In the genomic region with DNA sequence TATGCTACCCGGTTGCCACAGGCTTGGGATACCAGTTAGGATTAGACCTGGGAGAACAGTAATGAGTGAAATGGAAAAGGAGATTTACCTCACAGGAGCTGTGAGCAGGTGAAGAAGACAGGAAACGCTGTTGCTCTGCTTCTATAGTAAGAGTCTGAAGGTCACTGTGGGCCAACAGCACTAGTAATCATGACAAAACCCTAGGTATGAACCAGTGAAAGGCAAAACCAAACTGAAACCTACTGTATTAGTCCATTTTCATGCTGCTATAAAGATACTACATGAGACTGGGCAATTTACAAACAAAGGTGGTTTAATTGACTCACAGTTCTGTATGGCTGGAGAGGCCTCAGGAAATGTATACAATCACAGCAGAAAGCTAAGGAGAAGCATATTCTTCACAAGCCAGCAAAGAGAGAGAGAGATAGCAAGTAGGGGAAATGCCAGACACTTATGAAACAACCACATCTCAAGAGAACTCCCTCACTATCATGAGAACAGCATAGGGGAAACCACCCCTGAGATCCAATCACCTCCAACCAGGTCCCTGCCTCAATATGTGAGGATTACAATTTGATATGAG, we compare ENCODE assay signal across 26 cellular contexts.
"Had no signal": no experiment of that assay in that cellular context is flagged by ENCODE, and none has a peak within 500 bp of the region (broad histone marks: within the 10 kb centered on the region; RNA-seq: fewer than 3 reads in every experiment).

No MANE protein-coding gene starts in this region.

- ATAC-seq: activated CD8-positive, alpha-beta T cell treated with anti-CD3 and anti-CD28 coated beads, Interleukin-2, amount 10 ng/mL, durations not matched to agents 7 days and 5 days; T-helper 17 cell; WTC11 had no signal

- H3K27me3 ChIP-seq: adrenal gland, colonic mucosa, Peyer's patch had no signal

- H3K36me3 ChIP-seq: adrenal gland, colonic mucosa, Peyer's patch had no signal

- DNase-seq: activated CD4-positive, alpha-beta T cell treated with anti-CD3 and anti-CD28 coated beads for 48 hours; activated CD4-positive, alpha-beta T cell treated with anti-CD3 and anti-CD28 coated beads, Interleukin-2, amount 50 U/mL, for 4 hours; activated CD4-positive, CD25-positive, alpha-beta regulatory T cell treated with anti-CD3 and anti-CD28 coated beads, Interleukin-2, amount 50 U/mL, for 72 hours; activated CD8-positive, alpha-beta memory T cell treated with anti-CD3 and anti-CD28 coated beads, Interleukin-2, amount 50 U/mL, for 48 hours; activated CD8-positive, alpha-beta T cell treated with anti-CD3 and anti-CD28 coated beads, Interleukin-2, amount 10 ng/mL, durations not matched to agents 7 days and 5 days; activated naive CD4-positive, alpha-beta T cell treated with anti-CD3 and anti-CD28 coated beads, Interleukin-2, amount 50 U/mL, for 16 hours; activated naive CD8-positive, alpha-beta T cell treated with anti-CD3 and anti-CD28 coated beads, Interleukin-2, amount 10 ng/mL, durations not matched to agents 7 days and 5 days; activated T-cell treated with anti-CD3 and anti-CD28 coated beads, Interleukin-2, amount 50 U/mL, for 1 hour; adrenal gland; anterior cingulate cortex; cerebellar nuclear complex; colonic mucosa; NCI-H1092; NCI-H1417 treated with DMSO at 0.1 percent for 48 hours; NCI-H1694; NCI-H2029 treated with DMSO at 0.1 percent for 48 hours; NCI-H345; NCI-H510A; NCI-H526 treated with DMSO at 0.1 percent for 48 hours; NCI-H82; NK-92 treated with Interleukin-12 subunit alpha and Interleukin-12 subunit beta, amount 100 ng/mL, for 24 hours; Peyer's patch; SHP77 treated with DMSO at 0.1 percent for 48 hours; T-helper 17 cell; T-helper 9 cell had no signal

- H3K4me1 ChIP-seq: adrenal gland, colonic mucosa, Peyer's patch had no signal

- H3K4me3 ChIP-seq: adrenal gland, colonic mucosa, Peyer's patch had no signal

- H3K27ac ChIP-seq: adrenal gland, colonic mucosa, Peyer's patch had no signal

- H3K9me3 ChIP-seq: adrenal gland, colonic mucosa had no signal
